In genomic region chr7:54546081-54546985, GRCh38 we compare ENCODE assay signal across 1 cellular context.
TF ChIP-seq lines count a peak whose summit lies in the region.

No MANE protein-coding gene starts in this region.

TF ChIP-seq in GM23338, 12 proteins besides CTCF, POLR2A, EP300 and RAD21 (continued from another document):
- TF ChIP-seq ZNF462 (CRISPR knock-in tag; IDR thresholded peaks at IDR 0.05), result no peak
- no peak for TF ChIP-seq POLR2AphosphoS5 (IDR thresholded peaks at IDR 0.05; ENCODE audit: low read depth)
- TF ChIP-seq ZNF331 (CRISPR knock-in tag; IDR thresholded peaks at IDR 0.05; ENCODE audit: low read depth), result no peak
- no peak for TF ChIP-seq REST (IDR thresholded peaks at IDR 0.05; ENCODE audit: unreplicated experiment)
- no peak for TF ChIP-seq EZH2 (IDR thresholded peaks at IDR 0.05; ENCODE audit: low read depth, unreplicated experiment)
- no peak for TF ChIP-seq CREB1 (CRISPR knock-in tag; IDR thresholded peaks at IDR 0.05; ENCODE audit: low read depth)
- no peak for TF ChIP-seq ETS1 (IDR thresholded peaks at IDR 0.05)
- no peak for TF ChIP-seq EZH2phosphoT487 (IDR thresholded peaks at IDR 0.05; ENCODE audit: unreplicated experiment)
- TF ChIP-seq ZNF114 (CRISPR knock-in tag; IDR thresholded peaks at IDR 0.05), result no peak
- no peak for TF ChIP-seq JUNB (IDR thresholded peaks at IDR 0.05; ENCODE audit: unreplicated experiment)
- TF ChIP-seq STAT1 (IDR thresholded peaks at IDR 0.05; ENCODE audit: unreplicated experiment), result no peak
